34 cellular contexts compared by ENCODE assay signal in the genomic region with DNA sequence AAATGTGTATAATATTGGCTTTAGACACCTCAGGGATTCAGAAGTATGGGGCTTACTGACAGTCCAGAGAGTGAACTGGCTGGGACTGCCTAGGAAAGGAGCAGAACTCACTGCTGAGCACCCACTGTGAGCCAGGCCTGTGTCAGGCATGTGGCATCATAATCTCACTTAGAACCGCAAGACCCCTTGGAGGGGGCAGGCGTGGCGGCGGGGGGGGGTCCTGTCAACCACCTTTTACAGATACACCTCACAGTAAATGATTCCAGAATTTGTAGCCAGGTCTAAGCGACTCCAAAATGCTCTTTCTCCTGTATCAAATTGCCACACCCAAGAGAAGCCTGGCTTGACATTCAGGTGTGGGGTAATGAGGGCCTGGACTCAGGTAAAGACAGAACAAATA.
DNase-seq lines count a peak whose midpoint lies in the region; ATAC-seq and TF ChIP-seq lines count a peak whose summit lies in the region.
"Had no signal": no experiment of that assay in that cellular context is flagged by ENCODE, and none has a peak within 500 bp of the region (broad histone marks: within the 10 kb centered on the region; RNA-seq: fewer than 3 reads in every experiment).

No MANE protein-coding gene starts in this region.

- no peak overlapping the region for H3K14ac ChIP-seq in mesenchymal stem cell (ENCODE audit: low read length in 2 of 2)

- H3K4ac ChIP-seq in mesenchymal stem cell (ENCODE audit: low read depth in 1 of 2, low read length in 2 of 2): no peak overlapping the region

- 98% methylated on average over 4 of the region's 5 CpGs for WGBS in esophagus muscularis mucosa
- WGBS in mesenchymal stem cell: 84% methylated on average over 4 of the region's 5 CpGs
- 74 to 95% (median 91%) methylated on average over 5 of the region's 5 CpGs for WGBS in heart left ventricle, 4 donors

- H4K91ac ChIP-seq in mesenchymal stem cell (ENCODE audit: low read length): no peak overlapping the region

- intact Hi-C loops in esophagus muscularis mucosa (cut with DNase I) (no loop called here), heart left ventricle (cut with DNase I) (no loop called here)
- intact Hi-C loops in CD4-positive, alpha-beta T cell (cut with DNase I, micrococcal nuclease): no loop called here

- DNase-seq in esophagus muscularis mucosa (ENCODE audit: extremely low spot score): peak; percentile 55
- no peak for DNase-seq in mesenchymal stem cell
- no peak for DNase-seq in neural crest cell (ENCODE audit: low read depth, low spot score)
- DNase-seq in natural killer cell treated with Interleukin-12 subunit alpha and Interleukin-12 subunit beta and Interleukin-15 and Interleukin-18, amount 100 ng/mL, for 72 hours (ENCODE audit: low spot score): no peak
- DNase-seq in CD4-positive, alpha-beta T cell: no peak
- DNase-seq in heart left ventricle: no peak
- DNase-seq: 8988T; ACHN; AML-193; BE2C; C1 segment of cervical spinal cord; Caco-2; Calu3; CD4-positive, alpha-beta memory T cell; CD4-positive, CD25-positive, alpha-beta regulatory T cell; CD8-positive, alpha-beta memory T cell; CD8-positive, alpha-beta T cell; COR-L47; DMS 273 treated with DMSO at 0.1 percent for 48 hours; DMS153; DMS53; DMS79; DMS79 treated with DMSO at 0.1 percent for 48 hours; DND-41; EL had no signal

- H3K4me1 ChIP-seq in esophagus muscularis mucosa (no peaks in the 10 kb centered on the region), mesenchymal stem cell (ENCODE audit: control insufficient read depth, insufficient read depth, low read depth, low read length) (peaks cover 3% of the 10 kb centered on the region), heart left ventricle (no peaks in the 10 kb centered on the region)
- H3K4me1 ChIP-seq: BE2C; BLaER1; BLaER1 treated with 17β-estradiol and CSF1 and Interleukin-3, amounts not matched to agents 10 nM and 100 nM; Caco-2 had no signal

- no peak overlapping the region for H2BK5ac ChIP-seq in mesenchymal stem cell (ENCODE audit: low read depth, low read length, poor library complexity, severe bottlenecking)

- peaks cover 8% of the 10 kb centered on the region for H3K79me1 ChIP-seq in mesenchymal stem cell (replicated peaks; ENCODE audit: low read length, poor library complexity, severe bottlenecking)

- H3K27me3 ChIP-seq in esophagus muscularis mucosa (no peaks in the 10 kb centered on the region), mesenchymal stem cell (ENCODE audit: control insufficient read depth in 1 of 2, insufficient read depth in 1 of 2, low read length in 2 of 2) (no peaks in the 10 kb centered on the region), heart left ventricle (peaks cover 0 to 3% (median 0%) of the 10 kb centered on the region in 9 donors)
- peaks cover 7% of the 10 kb centered on the region for H3K27me3 ChIP-seq in CD4-positive, alpha-beta T cell (ENCODE audit: control insufficient read depth, insufficient read depth, low read length)
- H3K27me3 ChIP-seq: BLaER1; BLaER1 treated with 17β-estradiol and CSF1 and Interleukin-3, amounts not matched to agents 10 nM and 100 nM had no signal

- peaks cover 0 to 18% (median 10%) of the 10 kb centered on the region in 4 donors for H3K9me3 ChIP-seq in esophagus muscularis mucosa
- H3K9me3 ChIP-seq in mesenchymal stem cell (ENCODE audit: control insufficient read depth, low read length): peaks cover 5% of the 10 kb centered on the region
- H3K9me3 ChIP-seq in CD4-positive, alpha-beta T cell (ENCODE audit: control insufficient read depth, low read length): peaks cover 2% of the 10 kb centered on the region
- peaks cover 0 to 13% (median 4%) of the 10 kb centered on the region in 12 donors for H3K9me3 ChIP-seq in heart left ventricle
- H3K9me3 ChIP-seq: BE2C, Caco-2 had no signal

- no peak for TF ChIP-seq EP300 in esophagus muscularis mucosa (IDR thresholded peaks at IDR 0.05)

- H2AK5ac ChIP-seq in mesenchymal stem cell (ENCODE audit: low read length, severe bottlenecking): peak overlapping the region; percentile 44

- no peak overlapping the region for H3K4me2 ChIP-seq in mesenchymal stem cell (ENCODE audit: low read length, poor library complexity, severe bottlenecking)
- H3K4me2 ChIP-seq: A549; BLaER1; BLaER1 treated with 17β-estradiol and CSF1 and Interleukin-3, amounts not matched to agents 10 nM and 100 nM had no signal

- H3K27ac ChIP-seq in VCaP (peak overlapping the region; percentile 79; the same call in 1 of the 2 replicates), esophagus muscularis mucosa (replicated peaks in 1 of 4) (no peak overlapping the region), mesenchymal stem cell (ENCODE audit: low read length, poor library complexity, severe bottlenecking) (no peak overlapping the region), heart left ventricle (no peak overlapping the region)
- H3K27ac ChIP-seq in CD4-positive, alpha-beta T cell (ENCODE audit: low read depth, low read length): no peak overlapping the region
- H3K27ac ChIP-seq: 22Rv1; A549; BLaER1; BLaER1 treated with 17β-estradiol and CSF1 and Interleukin-3, amounts not matched to agents 10 nM and 100 nM; C4-2B had no signal

- H2BK120ac ChIP-seq in mesenchymal stem cell (ENCODE audit: low read depth, low read length): no peak overlapping the region

- H3K36me3 ChIP-seq in esophagus muscularis mucosa (no peaks in the 10 kb centered on the region), mesenchymal stem cell (ENCODE audit: control insufficient read depth in 1 of 2, insufficient read depth in 2 of 2, low read depth in 1 of 2, low read length in 2 of 2) (no peaks in the 10 kb centered on the region), heart left ventricle (no peaks in the 10 kb centered on the region)
- H3K36me3 ChIP-seq: BE2C; BLaER1; BLaER1 treated with 17β-estradiol and CSF1 and Interleukin-3, amounts not matched to agents 10 nM and 100 nM had no signal

- no peak overlapping the region for H2BK15ac ChIP-seq in mesenchymal stem cell (ENCODE audit: low read depth, poor library complexity, severe bottlenecking)

- peak overlapping the region; percentile 44 for H3K27ac Mint-ChIP-seq in neural crest cell (ENCODE audit: unreplicated experiment)
- H3K27ac Mint-ChIP-seq in natural killer cell treated with Interleukin-12 subunit alpha and Interleukin-12 subunit beta and Interleukin-15 and Interleukin-18, amount 100 ng/mL, for 72 hours: no peak overlapping the region
- H3K27ac Mint-ChIP-seq in CD4-positive, alpha-beta T cell: no peak overlapping the region
- H3K27ac Mint-ChIP-seq: B cell; CD14-positive monocyte; CD4-positive, alpha-beta memory T cell; CD4-positive, CD25-positive, alpha-beta regulatory T cell; CD8-positive, alpha-beta memory T cell; CD8-positive, alpha-beta T cell had no signal

- H3K23ac ChIP-seq in mesenchymal stem cell (ENCODE audit: low read length in 2 of 2): no peak overlapping the region

- no peaks in the 10 kb centered on the region for H3K36me3 Mint-ChIP-seq in neural crest cell (ENCODE audit: low read depth)
- peaks cover 8% of the 10 kb centered on the region for H3K36me3 Mint-ChIP-seq in natural killer cell treated with Interleukin-12 subunit alpha and Interleukin-12 subunit beta and Interleukin-15 and Interleukin-18, amount 100 ng/mL, for 72 hours
- H3K36me3 Mint-ChIP-seq in CD4-positive, alpha-beta T cell (ENCODE audit: low read depth): no peaks in the 10 kb centered on the region
- H3K36me3 Mint-ChIP-seq: CD14-positive monocyte; CD4-positive, CD25-positive, alpha-beta regulatory T cell; CD8-positive, alpha-beta memory T cell; CD8-positive, alpha-beta T cell had no signal

- no peak overlapping the region for H3K4me3 Mint-ChIP-seq in neural crest cell
- no peak overlapping the region for H3K4me3 Mint-ChIP-seq in natural killer cell treated with Interleukin-12 subunit alpha and Interleukin-12 subunit beta and Interleukin-15 and Interleukin-18, amount 100 ng/mL, for 72 hours
- no peak overlapping the region for H3K4me3 Mint-ChIP-seq in CD4-positive, alpha-beta T cell
- H3K4me3 Mint-ChIP-seq: B cell; CD14-positive monocyte; CD4-positive, alpha-beta memory T cell; CD4-positive, CD25-positive, alpha-beta regulatory T cell; CD8-positive, alpha-beta memory T cell; CD8-positive, alpha-beta T cell had no signal

- no peak overlapping the region for H3K9ac ChIP-seq in mesenchymal stem cell (ENCODE audit: low read length)
- H3K9ac ChIP-seq: BLaER1; BLaER1 treated with 17β-estradiol and CSF1 and Interleukin-3, amounts not matched to agents 10 nM and 100 nM had no signal

- H2AFZ ChIP-seq in mesenchymal stem cell (ENCODE audit: low read depth, low read length): no peak overlapping the region

- no peaks in the 10 kb centered on the region for H3K9me3 Mint-ChIP-seq in neural crest cell
- peaks cover 7% of the 10 kb centered on the region for H3K9me3 Mint-ChIP-seq in natural killer cell treated with Interleukin-12 subunit alpha and Interleukin-12 subunit beta and Interleukin-15 and Interleukin-18, amount 100 ng/mL, for 72 hours
- peaks cover 7% of the 10 kb centered on the region for H3K9me3 Mint-ChIP-seq in CD4-positive, alpha-beta T cell

- H4K8ac ChIP-seq in mesenchymal stem cell (ENCODE audit: low read length): no peak overlapping the region

- no peak overlapping the region for H3K4me3 ChIP-seq in esophagus muscularis mucosa
- H3K4me3 ChIP-seq in mesenchymal stem cell (ENCODE audit: insufficient read depth in 1 of 2, low read depth in 1 of 2, low read length in 2 of 2): no peak overlapping the region
- no peak overlapping the region for H3K4me3 ChIP-seq in heart left ventricle
- H3K4me3 ChIP-seq: A549; BLaER1; BLaER1 treated with 17β-estradiol and CSF1 and Interleukin-3, amounts not matched to agents 10 nM and 100 nM had no signal

- TF ChIP-seq POLR2A in esophagus muscularis mucosa (IDR thresholded peaks at IDR 0.05; ENCODE audit: low read depth) (no peak), heart left ventricle (IDR thresholded peaks at IDR 0.05) (no peak)

- no peak for ATAC-seq in GM21390 (IDR thresholded peaks at IDR 0.05; ENCODE audit: unreplicated experiment)
- ATAC-seq in natural killer cell treated with Interleukin-12 subunit alpha and Interleukin-12 subunit beta and Interleukin-15 and Interleukin-18, amount 100 ng/mL, for 72 hours: no peak
- ATAC-seq in CD4-positive, alpha-beta T cell (ENCODE audit: poor library complexity): no peak
- no peak for ATAC-seq in heart left ventricle
- ATAC-seq: A549; CD8-positive, alpha-beta T cell had no signal

- TF ChIP-seq CTCF in VCaP (conservative IDR thresholded peaks at IDR 0.05) (no peak), esophagus muscularis mucosa (IDR thresholded peaks at IDR 0.05) (no peak), neural crest cell (conservative IDR thresholded peaks at IDR 0.05) (no peak), heart left ventricle (IDR thresholded peaks at IDR 0.05) (no peak)
- no peak for TF ChIP-seq CTCF in CD4-positive, alpha-beta T cell (IDR thresholded peaks at IDR 0.05)

- POLR2A ChIA-PET in CD4-positive, alpha-beta T cell (lab: Charles Lee): no interaction called here

- CTCF ChIA-PET in CD4-positive, alpha-beta T cell (lab: Charles Lee): no interaction called here

- H3K27me3 Mint-ChIP-seq in neural crest cell (ENCODE audit: low read depth): peaks cover 6% of the 10 kb centered on the region
- H3K27me3 Mint-ChIP-seq in natural killer cell treated with Interleukin-12 subunit alpha and Interleukin-12 subunit beta and Interleukin-15 and Interleukin-18, amount 100 ng/mL, for 72 hours: peaks cover 14 to 33% of the 10 kb centered on the region in 2 donors
- H3K27me3 Mint-ChIP-seq in CD4-positive, alpha-beta T cell: peaks cover 13% of the 10 kb centered on the region
- H3K27me3 Mint-ChIP-seq: CD4-positive, CD25-positive, alpha-beta regulatory T cell had no signal

- no peak overlapping the region for H2BK12ac ChIP-seq in mesenchymal stem cell (ENCODE audit: low read length in 2 of 2)

- H3K18ac ChIP-seq in mesenchymal stem cell (ENCODE audit: low read depth in 1 of 2, low read length in 2 of 2): no peak overlapping the region

- peaks cover 9% of the 10 kb centered on the region for H3K4me1 Mint-ChIP-seq in neural crest cell
- no peaks in the 10 kb centered on the region for H3K4me1 Mint-ChIP-seq in natural killer cell treated with Interleukin-12 subunit alpha and Interleukin-12 subunit beta and Interleukin-15 and Interleukin-18, amount 100 ng/mL, for 72 hours (ENCODE audit: low read depth in 2 of 2)
- no peaks in the 10 kb centered on the region for H3K4me1 Mint-ChIP-seq in CD4-positive, alpha-beta T cell (ENCODE audit: low read depth)
- H3K4me1 Mint-ChIP-seq: B cell; CD14-positive monocyte; CD4-positive, alpha-beta memory T cell; CD4-positive, CD25-positive, alpha-beta regulatory T cell; CD8-positive, alpha-beta memory T cell had no signal
